1 cellular context compared by ENCODE assay signal in the genomic region with DNA sequence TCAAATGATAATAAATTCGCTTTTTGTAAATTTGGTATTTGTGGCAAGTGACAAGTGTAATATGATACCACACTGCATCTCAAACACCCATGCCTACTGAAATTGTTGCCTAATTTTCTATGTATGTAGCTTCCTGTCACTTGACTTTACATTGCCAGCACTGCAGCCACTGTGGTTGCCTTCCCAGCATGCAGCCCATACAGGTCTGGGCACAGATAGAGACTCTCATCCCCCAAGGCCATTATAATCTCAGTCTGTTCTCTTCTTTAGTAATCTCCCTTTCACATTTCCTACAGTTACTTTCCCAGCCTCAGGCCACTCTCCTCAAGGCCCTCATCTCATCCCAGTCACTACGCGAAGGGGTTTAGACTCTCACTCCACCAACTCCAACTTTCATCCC.
TF ChIP-seq lines count a peak whose summit lies in the region.

No MANE protein-coding gene starts in this region.

TF ChIP-seq in GM23338, 12 proteins besides CTCF, POLR2A, EP300 and RAD21:
- TF ChIP-seq ETS1 (IDR thresholded peaks at IDR 0.05) (no peak), NANOG (IDR thresholded peaks at IDR 0.05; ENCODE audit: borderline replicate concordance) (no peak)
TF ChIP-seq in GM23338: peak in this region for 0.
